Comparison of ENCODE assay signal across 20 cellular contexts in genomic region chr3:99319961-99320360, GRCh38.
DNase-seq lines count a peak whose midpoint lies in the region; ATAC-seq and TF ChIP-seq lines count a peak whose summit lies in the region.
"Had no signal": no experiment of that assay in that cellular context is flagged by ENCODE, and none has a peak within 500 bp of the region (broad histone marks: within the 10 kb centered on the region; RNA-seq: fewer than 3 reads in every experiment).

No MANE protein-coding gene starts in this region.

- CTCF ChIA-PET in CD4-positive, alpha-beta T cell (lab: Charles Lee) = no interaction called here
- CTCF ChIA-PET in CD8-positive, alpha-beta T cell (lab: Charles Lee) = no interaction called here

- no peak overlapping the region for H3K27ac Mint-ChIP-seq in CD4-positive, alpha-beta T cell
- no peak overlapping the region for H3K27ac Mint-ChIP-seq in CD8-positive, alpha-beta T cell
- H3K27ac Mint-ChIP-seq: GM23338; stimulated activated memory B cell treated with anti-CD40 and anti-IgM and Interleukin-4, amounts not matched to agents 10 μg/mL and 1 μg/mL and 100 μg/mL, for 72 hours; T-helper 17 cell had no signal

- H3K9me3 ChIP-seq in CD4-positive, alpha-beta T cell (ENCODE audit: control insufficient read depth, low read length) = no peaks in the 10 kb centered on the region
- H3K9me3 ChIP-seq in CD8-positive, alpha-beta T cell (ENCODE audit: low read length) = no peaks in the 10 kb centered on the region
- H3K9me3 ChIP-seq: BLaER1, esophagus squamous epithelium, psoas muscle, vagina had no signal

- TF ChIP-seq CTCF in choroid plexus epithelial cell (conservative IDR thresholded peaks at IDR 0.05; ENCODE audit: low read depth, low read length) = no peak
- no peak for TF ChIP-seq CTCF in CD4-positive, alpha-beta T cell (IDR thresholded peaks at IDR 0.05)
- TF ChIP-seq CTCF in CD8-positive, alpha-beta T cell (IDR thresholded peaks at IDR 0.05) = no peak

- no peaks in the 10 kb centered on the region for H3K4me1 ChIP-seq in CD8-positive, alpha-beta T cell (ENCODE audit: insufficient read depth, low read length)
- H3K4me1 ChIP-seq: BLaER1, psoas muscle had no signal

- peaks cover 8% of the 10 kb centered on the region for H3K9me3 Mint-ChIP-seq in CD4-positive, alpha-beta T cell
- H3K9me3 Mint-ChIP-seq in CD8-positive, alpha-beta T cell = no peaks in the 10 kb centered on the region
- H3K9me3 Mint-ChIP-seq: GM23338; stimulated activated memory B cell treated with anti-CD40 and anti-IgM and Interleukin-4, amounts not matched to agents 10 μg/mL and 1 μg/mL and 100 μg/mL, for 72 hours had no signal

- H3K4me3 ChIP-seq in choroid plexus epithelial cell (ENCODE audit: low read depth, low read length) = no peak overlapping the region
- no peak overlapping the region for H3K4me3 ChIP-seq in CD8-positive, alpha-beta T cell (ENCODE audit: low read depth, low read length)
- H3K4me3 ChIP-seq: BLaER1, esophagus squamous epithelium, GM23338, psoas muscle, vagina had no signal

- H3K4me1 Mint-ChIP-seq in CD4-positive, alpha-beta T cell (ENCODE audit: low read depth) = no peaks in the 10 kb centered on the region
- H3K4me1 Mint-ChIP-seq in CD8-positive, alpha-beta T cell (ENCODE audit: low read depth) = no peaks in the 10 kb centered on the region
- H3K4me1 Mint-ChIP-seq: GM23338; stimulated activated memory B cell treated with anti-CD40 and anti-IgM and Interleukin-4, amounts not matched to agents 10 μg/mL and 1 μg/mL and 100 μg/mL, for 72 hours; T-helper 17 cell had no signal

- no peaks in the 10 kb centered on the region for H3K36me3 Mint-ChIP-seq in CD4-positive, alpha-beta T cell (ENCODE audit: low read depth)
- H3K36me3 Mint-ChIP-seq in CD8-positive, alpha-beta T cell = no peaks in the 10 kb centered on the region
- H3K36me3 Mint-ChIP-seq: stimulated activated memory B cell treated with anti-CD40 and anti-IgM and Interleukin-4, amounts not matched to agents 10 μg/mL and 1 μg/mL and 100 μg/mL, for 72 hours had no signal

- intact Hi-C loops in CD4-positive, alpha-beta T cell (cut with DNase I, micrococcal nuclease) = no loop called here
- intact Hi-C loops in CD8-positive, alpha-beta T cell (cut with DNase I, micrococcal nuclease) = no loop called here

- peak; percentile 45 for DNase-seq in AG08396 (ENCODE audit: low spot score)
- peak; percentile 80 for DNase-seq in LHCN-M2 (ENCODE audit: low read depth)
- peak; percentile 84 for DNase-seq in choroid plexus epithelial cell (ENCODE audit: low read depth)
- DNase-seq in kidney tubule cell (ENCODE audit: low spot score) = peak; percentile 79
- no peak for DNase-seq in CD4-positive, alpha-beta T cell
- no peak for DNase-seq in CD8-positive, alpha-beta T cell
- DNase-seq in GOT3 (lab: John Stamatoyannopoulos, UW) = no peak
- DNase-seq: activated CD4-positive, alpha-beta T cell treated with anti-CD3 and anti-CD28 coated beads, Interleukin-2, amount 50 U/mL, for 1 hour; caudate nucleus; esophagus squamous epithelium; MV-4-11; NCI-H2171; psoas muscle; stimulated activated CD4-positive, alpha-beta T cell treated with anti-CD3 and anti-CD28 coated beads, Interleukin-4, amount 100 ng/mL, for 1 hour; T-helper 17 cell had no signal

- H3K27me3 ChIP-seq in CD4-positive, alpha-beta T cell (ENCODE audit: control insufficient read depth, insufficient read depth, low read length) = no peaks in the 10 kb centered on the region
- H3K27me3 ChIP-seq in CD8-positive, alpha-beta T cell (ENCODE audit: insufficient read depth, low read length) = no peaks in the 10 kb centered on the region
- H3K27me3 ChIP-seq: BLaER1, esophagus squamous epithelium, vagina had no signal

- H3K36me3 ChIP-seq in CD8-positive, alpha-beta T cell (ENCODE audit: insufficient read depth, low read length) = no peaks in the 10 kb centered on the region
- H3K36me3 ChIP-seq: BLaER1, esophagus squamous epithelium, vagina had no signal

- H3K4me3 Mint-ChIP-seq in CD4-positive, alpha-beta T cell = no peak overlapping the region
- no peak overlapping the region for H3K4me3 Mint-ChIP-seq in CD8-positive, alpha-beta T cell
- H3K4me3 Mint-ChIP-seq: GM23338; stimulated activated memory B cell treated with anti-CD40 and anti-IgM and Interleukin-4, amounts not matched to agents 10 μg/mL and 1 μg/mL and 100 μg/mL, for 72 hours; T-helper 17 cell had no signal

- H3K27me3 Mint-ChIP-seq in CD4-positive, alpha-beta T cell = no peaks in the 10 kb centered on the region
- H3K27me3 Mint-ChIP-seq in CD8-positive, alpha-beta T cell (ENCODE audit: low read depth) = no peaks in the 10 kb centered on the region
- H3K27me3 Mint-ChIP-seq: stimulated activated memory B cell treated with anti-CD40 and anti-IgM and Interleukin-4, amounts not matched to agents 10 μg/mL and 1 μg/mL and 100 μg/mL, for 72 hours; T-helper 17 cell had no signal

- H3K27ac ChIP-seq in CD4-positive, alpha-beta T cell (ENCODE audit: low read depth, low read length) = no peak overlapping the region
- no peak overlapping the region for H3K27ac ChIP-seq in CD8-positive, alpha-beta T cell (ENCODE audit: low read depth, low read length)
- H3K27ac ChIP-seq: BLaER1, esophagus squamous epithelium, psoas muscle, vagina had no signal

- POLR2A ChIA-PET in CD4-positive, alpha-beta T cell (lab: Charles Lee) = no interaction called here
- POLR2A ChIA-PET in CD8-positive, alpha-beta T cell (lab: Charles Lee) = no interaction called here

- ATAC-seq in GM18520 (IDR thresholded peaks at IDR 0.05; ENCODE audit: unreplicated experiment) = no peak
- no peak for ATAC-seq in CD4-positive, alpha-beta T cell (ENCODE audit: poor library complexity)
- no peak for ATAC-seq in CD8-positive, alpha-beta T cell
- ATAC-seq: GM23338; psoas muscle; stimulated activated memory B cell treated with anti-CD40 and anti-IgM and Interleukin-4, amounts not matched to agents 10 μg/mL and 1 μg/mL and 100 μg/mL, for 72 hours; T-helper 17 cell had no signal

Comparison
In these comparisons a context has a peak if more than half of its experiments do, and no peak if none do; other contexts are left out.
1. DNase-seq: peak in AG08396 (single experiment), LHCN-M2 (single experiment), choroid plexus epithelial cell (single experiment) and kidney tubule cell (single experiment); none in CD4-positive, alpha-beta T cell (0 of 10), CD8-positive, alpha-beta T cell (0 of 7) and GOT3 (single experiment).